8 cellular contexts compared by ENCODE assay signal in the genomic region with DNA sequence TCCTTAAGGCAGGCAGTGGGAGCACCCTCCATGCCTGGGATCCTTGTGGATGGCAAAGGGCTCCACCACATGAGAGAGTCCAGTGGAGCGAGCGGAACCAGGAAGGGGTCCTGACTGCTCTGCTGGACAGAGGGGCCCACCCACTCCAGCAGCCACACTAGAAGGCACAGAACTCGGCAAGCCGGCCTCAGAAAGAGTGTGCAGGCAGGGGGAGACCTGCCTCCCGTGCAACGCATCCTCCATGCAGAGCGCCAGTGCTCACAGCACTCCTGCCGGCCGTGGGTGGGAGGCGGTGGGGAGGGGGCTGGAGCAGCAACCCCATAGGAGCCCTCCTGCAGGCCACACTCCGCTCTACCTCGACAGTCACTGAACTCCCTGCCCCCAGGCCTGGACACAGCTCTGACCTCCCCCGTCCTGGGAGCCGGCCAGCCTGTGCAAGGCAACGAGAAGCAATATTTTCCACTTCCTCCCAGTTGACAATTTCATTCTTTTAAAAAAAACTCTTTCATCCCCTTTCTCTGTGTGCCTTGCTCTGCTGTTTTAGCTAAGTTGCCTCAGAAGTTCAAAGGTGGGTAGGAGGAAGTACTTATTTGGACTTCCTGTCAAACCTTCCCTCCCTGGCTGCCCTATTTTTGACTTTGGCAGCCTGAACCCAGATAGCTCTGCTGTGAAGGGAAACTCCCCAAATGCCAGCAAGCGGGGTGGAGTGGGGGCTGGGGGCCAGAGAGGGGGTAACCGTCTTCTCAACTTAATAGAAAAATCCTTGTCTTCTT. TPM values are rescaled to one million over a fixed set of nuclear protein-coding genes. Genes with fewer than 3 reads are reported as not detected.
DNase-seq lines count a peak whose midpoint lies in the region; ATAC-seq, FAIRE-seq and TF ChIP-seq lines count a peak whose summit lies in the region.

No MANE protein-coding gene starts in this region.

- H3K27me3 ChIP-seq in tibial nerve = no peaks in the 10 kb centered on the region

- no peaks in the 10 kb centered on the region for H3K27me3 Mint-ChIP-seq in activated T-cell treated with anti-CD3 and anti-CD28 coated beads, Interleukin-2, amount 50 U/mL, for 72 hours (ENCODE audit: low read depth)

- FAIRE-seq in GM12891 (lab: Jason Lieb, UNC) = peak; percentile 81

- peaks cover 0 to 34% (median 22%) of the 10 kb centered on the region in 4 donors for H3K4me1 ChIP-seq in tibial nerve

- peak overlapping the region; percentile 87 to 97 for H3K4me3 Mint-ChIP-seq in activated T-cell treated with anti-CD3 and anti-CD28 coated beads, Interleukin-2, amount 50 U/mL, for 72 hours

- peaks cover 92% of the 10 kb centered on the region for H3K4me1 Mint-ChIP-seq in activated T-cell treated with anti-CD3 and anti-CD28 coated beads, Interleukin-2, amount 50 U/mL, for 72 hours (ENCODE audit: low read depth)

- peaks cover 0 to 5% of the 10 kb centered on the region in 2 donors for H3K36me3 Mint-ChIP-seq in activated T-cell treated with anti-CD3 and anti-CD28 coated beads, Interleukin-2, amount 50 U/mL, for 72 hours (ENCODE audit: insufficient read depth in 2 of 2)

- WGBS in tibial nerve, 2 donors = 23 to 33% methylated on average over 13 of the region's 17 CpGs

- peak overlapping the region in 3 of 4 donors; percentile 35 to 70 (median 60) for H3K27ac ChIP-seq in tibial nerve

- peak overlapping the region in 1 of 4 donors; percentile 8 for H3K4me3 ChIP-seq in tibial nerve

- no peak for TF ChIP-seq CTCF in tibial nerve (IDR thresholded peaks at IDR 0.05)

- peak overlapping the region; percentile 95 for H3K27ac Mint-ChIP-seq in activated T-cell treated with anti-CD3 and anti-CD28 coated beads, Interleukin-2, amount 50 U/mL, for 72 hours

- peak; percentile 68 to 78 for TF ChIP-seq EP300 in tibial nerve (IDR thresholded peaks at IDR 0.05)

- TF ChIP-seq POLR2A in GM12891 (IDR thresholded peaks at IDR 0.05; ENCODE audit: low read depth, low read length) (no peak), tibial nerve (IDR thresholded peaks at IDR 0.05) (no peak)

- H3K9me3 Mint-ChIP-seq in activated T-cell treated with anti-CD3 and anti-CD28 coated beads, Interleukin-2, amount 50 U/mL, for 72 hours = no peaks in the 10 kb centered on the region

- DNase-seq in GM12891 (ENCODE audit: insufficient read length, low spot score) (peak; percentile 69), NOMO-1 (lab: John Stamatoyannopoulos, UW; ENCODE audit: unreplicated experiment in 2 of 2) (peak; percentile 88 to 89), left lobe of liver (ENCODE audit: low spot score) (no peak), tibial nerve (ENCODE audit: low spot score in 2 of 2) (no peak), NCI-H2107 treated with DMSO at 0.1 percent for 48 hours (lab: John Stamatoyannopoulos, UW; ENCODE audit: unreplicated experiment) (no peak), LoVo (ENCODE audit: low spot score) (no peak)
- peak; percentile 51 to 60 for DNase-seq in activated T-cell treated with anti-CD3 and anti-CD28 coated beads, Interleukin-2, amount 50 U/mL, for 72 hours

- peak; percentile 70 for ATAC-seq in HG02571 (IDR thresholded peaks at IDR 0.05; ENCODE audit: unreplicated experiment)
- peak; percentile 82 to 84 for ATAC-seq in activated T-cell treated with anti-CD3 and anti-CD28 coated beads, Interleukin-2, amount 50 U/mL, for 72 hours (replicated peaks in 1 of 2)
- peak; percentile 61 for ATAC-seq in left lobe of liver

- no peaks in the 10 kb centered on the region for H3K36me3 ChIP-seq in tibial nerve

- H3K9me3 ChIP-seq in tibial nerve = no peaks in the 10 kb centered on the region

TF ChIP-seq in GM12891, 5 proteins besides CTCF, POLR2A, EP300 and RAD21:
- TF ChIP-seq TAF1 (IDR thresholded peaks at IDR 0.05; ENCODE audit: low read depth, low read length) = no peak
- no peak for TF ChIP-seq PAX5 (IDR thresholded peaks at IDR 0.05; ENCODE audit: insufficient read depth, low read length, severe bottlenecking)
- TF ChIP-seq SPI1 (IDR thresholded peaks at IDR 0.05; ENCODE audit: low read depth, low read length) = 0 out of 2 replicates have a peak, but pooled peaks have one; percentile 25
- TF ChIP-seq POU2F2 (IDR thresholded peaks at IDR 0.05; ENCODE audit: low read depth, low read length) = no peak

RNA-seq across cellular contexts. Expression of gene LCP2, which starts 5.3 kb away (rescaled TPM):
- 31.4 TPM for polyA plus RNA-seq in GM12891 (2012; ENCODE audit: low read depth, missing spikeins)
- total RNA-seq in activated T-cell treated with anti-CD3 and anti-CD28 coated beads, Interleukin-2, amount 50 U/mL, for 72 hours = 100 to 1,000 TPM; 162 to 190 TPM
- 7.3 TPM for total RNA-seq in left lobe of liver
- total RNA-seq in tibial nerve = 10 to 100 TPM; 27.5 to 53.8 (median 47.3) TPM

Comparison
In these comparisons a context has a peak if more than half of its experiments do, and no peak if none do; other contexts are left out.
1. DNase-seq: peak in GM12891 (single experiment), NOMO-1 (2 of 2) and activated T-cell treated with anti-CD3 and anti-CD28 coated beads, Interleukin-2, amount 50 U/mL, for 72 hours (2 of 2); none in left lobe of liver (single experiment), tibial nerve (0 of 2), NCI-H2107 treated with DMSO at 0.1 percent for 48 hours (single experiment) and LoVo (single experiment).
2. Peak in every context shown above with its lines, with median percentiles within 50 percentile points of each other: ATAC-seq.